In the genomic region with DNA sequence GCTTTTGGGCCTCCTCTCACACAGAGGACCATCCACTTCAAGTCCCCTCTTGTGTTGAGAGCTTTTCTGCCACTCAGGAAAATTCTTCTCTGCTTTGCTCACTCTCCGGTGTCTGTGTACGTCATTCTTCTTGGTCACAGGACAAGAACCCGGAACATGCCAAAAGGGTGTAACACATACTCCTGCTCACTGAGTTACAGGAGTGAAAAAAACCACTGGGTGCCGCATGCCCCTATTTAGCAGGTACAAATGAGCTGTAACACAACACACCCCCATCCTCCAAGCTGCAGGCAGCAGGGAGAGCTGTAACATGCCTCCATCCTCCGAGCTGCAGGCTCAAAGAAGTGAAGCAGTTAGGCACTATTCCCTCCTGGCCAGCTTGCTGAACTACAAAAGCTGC, we compare ENCODE assay signal across 11 cellular contexts. TPM values are rescaled to one million over a fixed set of nuclear protein-coding genes. Genes with fewer than 3 reads are reported as not detected.
DNase-seq lines count a peak whose midpoint lies in the region; ATAC-seq and TF ChIP-seq lines count a peak whose summit lies in the region.
"Had no signal": no experiment of that assay in that cellular context is flagged by ENCODE, and none has a peak within 500 bp of the region (broad histone marks: within the 10 kb centered on the region; RNA-seq: fewer than 3 reads in every experiment).

No MANE protein-coding gene starts in this region.

- H3K4me3 ChIP-seq in ascending aorta (peak overlapping the region in 1 of 2 donors; percentile 13), fibroblast of the aortic adventitia (ENCODE audit: low read depth, low read length) (no peak overlapping the region)

- in situ Hi-C loops in Caki2 (cut with HindIII; ENCODE audit: low pct_unique_long_range_greater_than_20kb, low sequenced_read_pairs): no loop called here

- ATAC-seq in GM21786 (IDR thresholded peaks at IDR 0.05; ENCODE audit: unreplicated experiment): no peak

- DNase-seq in Caki2 (ENCODE audit: low read depth): peak; percentile 42
- DNase-seq in ascending aorta (ENCODE audit: low spot score in 2 of 2): peak in 1 of 2 donors; percentile 84
- peak; percentile 96 for DNase-seq in fibroblast of the aortic adventitia (ENCODE audit: low read depth)
- peak; percentile 64 for DNase-seq in occipital lobe (lab: John Stamatoyannopoulos, UW)
- DNase-seq in activated CD4-positive, alpha-beta T cell treated with anti-CD3 and anti-CD28 coated beads, Interleukin-2, amount 50 U/mL, for 4 hours: no peak
- no peak for DNase-seq in activated naive CD4-positive, alpha-beta T cell (lab: John Stamatoyannopoulos, UW)
- DNase-seq in NCI-H345 (lab: John Stamatoyannopoulos, UW): no peak
- DNase-seq: activated gamma-delta T cell treated with Interleukin-2 at 50 U/mL for 16 hours; NCI-H1694; stimulated activated CD8-positive, alpha-beta memory T cell treated with anti-CD3 and anti-CD28 coated beads, Interleukin-4, amount 100 ng/mL, for 48 hours had no signal

- TF ChIP-seq CTCF in ascending aorta (IDR thresholded peaks at IDR 0.05) (no peak), fibroblast of the aortic adventitia (IDR thresholded peaks at IDR 0.05; ENCODE audit: insufficient read depth, low read length) (no peak)

- no peaks in the 10 kb centered on the region for H3K27me3 ChIP-seq in ascending aorta

- peak overlapping the region; percentile 78 to 84 for H3K27ac ChIP-seq in ascending aorta

- H3K4me1 ChIP-seq in ascending aorta: peaks cover 11 to 47% of the 10 kb centered on the region in 2 donors

- H3K36me3 ChIP-seq in ascending aorta: no peaks in the 10 kb centered on the region

- no peaks in the 10 kb centered on the region for H3K9me3 ChIP-seq in ascending aorta

- intact Hi-C loops in ascending aorta (cut with DNase I): loop anchor here (10.0 kb wide), 1 partner anchor 1217 kb away; no protein-coding TSS in a partner anchor

RNA-seq across cellular contexts. Expression of a gene that starts 13.0 kb away (rescaled TPM):
- total RNA-seq in Caki2 (2014; rRNA removed; shearing (Covaris generic); ENCODE audit: low replicate concordance): 0.44 and 0.67 TPM in 2 replicates
- total RNA-seq in ascending aorta: 254 TPM
- total RNA-seq in fibroblast of the aortic adventitia (ENCODE audit: low replicate concordance): 1.1 and 1.9 TPM in 2 replicates
- 4.4 TPM for total RNA-seq in occipital lobe

RNA-seq across cellular contexts. Expression of a gene that starts 45.9 kb away (rescaled TPM):
- total RNA-seq in Caki2 (2014; rRNA removed; shearing (Covaris generic); ENCODE audit: low replicate concordance): 9.9 and 11.6 TPM in 2 replicates
- total RNA-seq in ascending aorta (not detected), fibroblast of the aortic adventitia (ENCODE audit: low replicate concordance) (8.2 and 15.0 TPM in 2 replicates), occipital lobe (48.0 TPM)

Comparison
In these comparisons a context has a peak if more than half of its experiments do, and no peak if none do; other contexts are left out.
1. DNase-seq: peak in Caki2 (single experiment), fibroblast of the aortic adventitia (single experiment) and occipital lobe (single experiment); none in activated CD4-positive, alpha-beta T cell treated with anti-CD3 and anti-CD28 coated beads, Interleukin-2, amount 50 U/mL, for 4 hours (0 of 2), activated naive CD4-positive, alpha-beta T cell (0 of 4) and NCI-H345 (single experiment).
2. RNA of a gene that starts 13.0 kb away (total RNA-seq): 254 TPM in ascending aorta (single experiment); 4.4 TPM in occipital lobe (single experiment), 1.1 to 1.9 TPM in fibroblast of the aortic adventitia and 0.44 to 0.67 TPM in Caki2; every median in the first group is over 10 times any median in the second.